Comparison of ENCODE assay signal across 10 cellular contexts in genomic region chr12:111942557-111942956, GRCh38.
DNase-seq lines count a peak whose midpoint lies in the region; TF ChIP-seq lines count a peak whose summit lies in the region.
"Had no signal": no experiment of that assay in that cellular context is flagged by ENCODE, and none has a peak within 500 bp of the region (broad histone marks: within the 10 kb centered on the region; RNA-seq: fewer than 3 reads in every experiment).

No MANE protein-coding gene starts in this region.

- H3K4me3 ChIP-seq in choroid plexus epithelial cell (ENCODE audit: low read depth, low read length): no peak overlapping the region

- DNase-seq in SIG-M5 treated with dmso at 0.1 percent for 504 hours (lab: John Stamatoyannopoulos, UW; ENCODE audit: unreplicated experiment) (peak; percentile 32), SIG-M5 (lab: John Stamatoyannopoulos, UW) (no peak), LHCN-M2 (ENCODE audit: low read depth) (peak; percentile 62), choroid plexus epithelial cell (ENCODE audit: low read depth) (peak; percentile 89), progenitor cell of endocrine pancreas (ENCODE audit: low spot score, unreplicated experiment) (no peak), DMS114 treated with DMSO at 0.1 percent for 48 hours (lab: John Stamatoyannopoulos, UW; ENCODE audit: unreplicated experiment) (no peak)
- no peak for DNase-seq in central memory CD4-positive, alpha-beta T cell
- no peak for DNase-seq in activated naive CD4-positive, alpha-beta T cell treated with anti-CD3 and anti-CD28 coated beads, Interleukin-2, amount 50 U/mL, for 16 hours
- DNase-seq: BE2C; stimulated activated naive B cell treated with anti-CD40 and anti-IgM and Interleukin-4, amounts not matched to agents 10 μg/mL and 1 μg/mL and 100 μg/mL, for 72 hours had no signal

- TF ChIP-seq CTCF in choroid plexus epithelial cell (conservative IDR thresholded peaks at IDR 0.05; ENCODE audit: low read depth, low read length): no peak
- TF ChIP-seq CTCF in progenitor cell of endocrine pancreas (IDR thresholded peaks at IDR 0.05; ENCODE audit: unreplicated experiment): no peak

- peak overlapping the region; percentile 7 for H3K27ac Mint-ChIP-seq in progenitor cell of endocrine pancreas
- H3K27ac Mint-ChIP-seq: stimulated activated naive B cell treated with anti-CD40 and anti-IgM and Interleukin-4, amounts not matched to agents 10 μg/mL and 1 μg/mL and 100 μg/mL, for 72 hours had no signal

- no peak overlapping the region for H3K4me3 Mint-ChIP-seq in progenitor cell of endocrine pancreas (ENCODE audit: low read depth)
- H3K4me3 Mint-ChIP-seq: stimulated activated naive B cell treated with anti-CD40 and anti-IgM and Interleukin-4, amounts not matched to agents 10 μg/mL and 1 μg/mL and 100 μg/mL, for 72 hours had no signal

- H3K36me3 Mint-ChIP-seq in progenitor cell of endocrine pancreas (ENCODE audit: insufficient read depth): no peaks in the 10 kb centered on the region

- H3K9me3 Mint-ChIP-seq in progenitor cell of endocrine pancreas (ENCODE audit: low read depth): no peaks in the 10 kb centered on the region
- H3K9me3 Mint-ChIP-seq: stimulated activated naive B cell treated with anti-CD40 and anti-IgM and Interleukin-4, amounts not matched to agents 10 μg/mL and 1 μg/mL and 100 μg/mL, for 72 hours had no signal

- H3K4me1 Mint-ChIP-seq in progenitor cell of endocrine pancreas (ENCODE audit: low read depth): no peaks in the 10 kb centered on the region

- H3K27me3 Mint-ChIP-seq in progenitor cell of endocrine pancreas: no peaks in the 10 kb centered on the region
- H3K27me3 Mint-ChIP-seq: stimulated activated naive B cell treated with anti-CD40 and anti-IgM and Interleukin-4, amounts not matched to agents 10 μg/mL and 1 μg/mL and 100 μg/mL, for 72 hours had no signal

Comparison
In these comparisons a context has a peak if more than half of its experiments do, and no peak if none do; other contexts are left out.
1. DNase-seq: peak in SIG-M5 treated with dmso at 0.1 percent for 504 hours (single experiment), LHCN-M2 (single experiment) and choroid plexus epithelial cell (single experiment); none in SIG-M5 (single experiment), progenitor cell of endocrine pancreas (single experiment), DMS114 treated with DMSO at 0.1 percent for 48 hours (single experiment), central memory CD4-positive, alpha-beta T cell (single experiment) and activated naive CD4-positive, alpha-beta T cell treated with anti-CD3 and anti-CD28 coated beads, Interleukin-2, amount 50 U/mL, for 16 hours (single experiment).